Comparison of ENCODE assay signal across 1 cellular context in the genomic region with DNA sequence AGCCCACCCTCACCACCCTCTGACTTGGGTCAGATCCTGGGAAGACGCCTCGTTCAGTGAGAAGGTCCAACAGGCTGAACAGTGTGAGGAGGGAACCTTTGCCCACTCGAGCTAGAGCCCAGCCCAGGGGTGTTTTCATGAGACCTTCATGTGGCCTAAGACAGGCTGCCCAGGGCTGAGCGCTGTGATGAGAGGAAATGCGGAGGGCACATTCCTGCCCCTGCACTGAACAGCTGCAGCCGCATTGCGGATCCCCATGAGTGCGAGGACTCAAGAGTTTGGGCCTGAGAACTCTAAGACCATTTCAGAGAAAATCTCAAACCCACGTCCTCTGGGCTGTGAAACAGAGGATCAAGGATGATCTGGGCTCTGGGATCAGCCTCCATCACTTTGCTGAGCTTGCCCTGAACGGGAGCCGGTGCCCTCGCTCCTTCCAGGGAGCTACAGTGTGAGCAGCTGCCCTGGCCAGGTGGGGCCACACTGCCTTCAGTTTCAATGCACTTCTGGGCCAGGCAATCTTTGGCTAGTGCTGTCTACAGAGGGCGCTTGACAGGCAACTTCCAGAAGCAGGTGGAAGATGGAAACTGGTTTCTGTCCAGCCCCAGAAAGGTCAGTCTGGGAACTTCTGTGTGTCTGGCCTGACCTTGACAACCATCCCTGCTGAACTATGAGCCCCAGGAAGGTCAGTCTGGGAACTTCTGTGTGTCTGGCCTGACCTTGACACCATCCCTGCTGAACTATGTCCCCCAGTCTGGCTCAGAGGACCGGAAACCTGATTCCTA.
TF ChIP-seq lines count a peak whose summit lies in the region.

No MANE protein-coding gene starts in this region.

TF ChIP-seq in HepG2, 621 proteins besides CTCF, POLR2A, EP300 and RAD21 (continued from another document and continues in another):
- no peak; the same call in 1 of the 2 replicates for TF ChIP-seq DMAP1 (CRISPR knock-in tag; IDR thresholded peaks at IDR 0.05)
- TF ChIP-seq TCF7L2 (IDR thresholded peaks at IDR 0.05; ENCODE audit: low read depth, low read length), result no peak
- TF ChIP-seq, protein P1, sequence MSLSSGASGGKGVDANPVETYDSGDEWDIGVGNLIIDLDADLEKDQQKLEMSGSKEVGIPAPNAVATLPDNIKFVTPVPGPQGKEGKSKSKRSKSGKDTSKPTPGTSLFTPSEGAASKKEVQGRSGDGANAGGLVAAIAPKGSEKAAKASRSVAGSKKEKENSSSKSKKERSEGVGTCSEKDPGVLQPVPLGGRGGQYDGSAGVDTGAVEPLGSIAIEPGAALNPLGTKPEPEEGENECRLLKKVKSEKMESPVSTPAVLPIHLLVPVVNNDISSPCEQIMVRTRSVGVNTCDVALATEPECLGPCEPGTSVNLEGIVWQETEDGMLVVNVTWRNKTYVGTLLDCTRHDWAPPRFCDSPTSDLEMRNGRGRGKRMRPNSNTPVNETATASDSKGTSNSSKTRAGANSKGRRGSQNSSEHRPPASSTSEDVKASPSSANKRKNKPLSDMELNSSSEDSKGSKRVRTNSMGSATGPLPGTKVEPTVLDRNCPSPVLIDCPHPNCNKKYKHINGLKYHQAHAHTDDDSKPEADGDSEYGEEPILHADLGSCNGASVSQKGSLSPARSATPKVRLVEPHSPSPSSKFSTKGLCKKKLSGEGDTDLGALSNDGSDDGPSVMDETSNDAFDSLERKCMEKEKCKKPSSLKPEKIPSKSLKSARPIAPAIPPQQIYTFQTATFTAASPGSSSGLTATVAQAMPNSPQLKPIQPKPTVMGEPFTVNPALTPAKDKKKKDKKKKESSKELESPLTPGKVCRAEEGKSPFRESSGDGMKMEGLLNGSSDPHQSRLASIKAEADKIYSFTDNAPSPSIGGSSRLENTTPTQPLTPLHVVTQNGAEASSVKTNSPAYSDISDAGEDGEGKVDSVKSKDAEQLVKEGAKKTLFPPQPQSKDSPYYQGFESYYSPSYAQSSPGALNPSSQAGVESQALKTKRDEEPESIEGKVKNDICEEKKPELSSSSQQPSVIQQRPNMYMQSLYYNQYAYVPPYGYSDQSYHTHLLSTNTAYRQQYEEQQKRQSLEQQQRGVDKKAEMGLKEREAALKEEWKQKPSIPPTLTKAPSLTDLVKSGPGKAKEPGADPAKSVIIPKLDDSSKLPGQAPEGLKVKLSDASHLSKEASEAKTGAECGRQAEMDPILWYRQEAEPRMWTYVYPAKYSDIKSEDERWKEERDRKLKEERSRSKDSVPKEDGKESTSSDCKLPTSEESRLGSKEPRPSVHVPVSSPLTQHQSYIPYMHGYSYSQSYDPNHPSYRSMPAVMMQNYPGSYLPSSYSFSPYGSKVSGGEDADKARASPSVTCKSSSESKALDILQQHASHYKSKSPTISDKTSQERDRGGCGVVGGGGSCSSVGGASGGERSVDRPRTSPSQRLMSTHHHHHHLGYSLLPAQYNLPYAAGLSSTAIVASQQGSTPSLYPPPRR (CRISPR knock-in tag; IDR thresholded peaks at IDR 0.05; ENCODE audit: borderline replicate concordance), result peak; percentile 82; the same call in 1 of the 2 replicates
- no peak for TF ChIP-seq ZNF234 (CRISPR knock-in tag; conservative IDR thresholded peaks at IDR 0.05)
- TF ChIP-seq, protein P2, sequence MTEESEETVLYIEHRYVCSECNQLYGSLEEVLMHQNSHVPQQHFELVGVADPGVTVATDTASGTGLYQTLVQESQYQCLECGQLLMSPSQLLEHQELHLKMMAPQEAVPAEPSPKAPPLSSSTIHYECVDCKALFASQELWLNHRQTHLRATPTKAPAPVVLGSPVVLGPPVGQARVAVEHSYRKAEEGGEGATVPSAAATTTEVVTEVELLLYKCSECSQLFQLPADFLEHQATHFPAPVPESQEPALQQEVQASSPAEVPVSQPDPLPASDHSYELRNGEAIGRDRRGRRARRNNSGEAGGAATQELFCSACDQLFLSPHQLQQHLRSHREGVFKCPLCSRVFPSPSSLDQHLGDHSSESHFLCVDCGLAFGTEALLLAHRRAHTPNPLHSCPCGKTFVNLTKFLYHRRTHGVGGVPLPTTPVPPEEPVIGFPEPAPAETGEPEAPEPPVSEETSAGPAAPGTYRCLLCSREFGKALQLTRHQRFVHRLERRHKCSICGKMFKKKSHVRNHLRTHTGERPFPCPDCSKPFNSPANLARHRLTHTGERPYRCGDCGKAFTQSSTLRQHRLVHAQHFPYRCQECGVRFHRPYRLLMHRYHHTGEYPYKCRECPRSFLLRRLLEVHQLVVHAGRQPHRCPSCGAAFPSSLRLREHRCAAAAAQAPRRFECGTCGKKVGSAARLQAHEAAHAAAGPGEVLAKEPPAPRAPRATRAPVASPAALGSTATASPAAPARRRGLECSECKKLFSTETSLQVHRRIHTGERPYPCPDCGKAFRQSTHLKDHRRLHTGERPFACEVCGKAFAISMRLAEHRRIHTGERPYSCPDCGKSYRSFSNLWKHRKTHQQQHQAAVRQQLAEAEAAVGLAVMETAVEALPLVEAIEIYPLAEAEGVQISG (CRISPR knock-in tag; IDR thresholded peaks at IDR 0.05), result peak; percentile 52; the same call in 1 of the 2 replicates
- no peak for TF ChIP-seq ZFP36 (IDR thresholded peaks at IDR 0.05; ENCODE audit: borderline replicate concordance, low read depth, low read length, partially characterized antibody)
- peak; percentile 93 for TF ChIP-seq ZMYM4 (CRISPR knock-in tag; IDR thresholded peaks at IDR 0.05)
- TF ChIP-seq, protein P3, sequence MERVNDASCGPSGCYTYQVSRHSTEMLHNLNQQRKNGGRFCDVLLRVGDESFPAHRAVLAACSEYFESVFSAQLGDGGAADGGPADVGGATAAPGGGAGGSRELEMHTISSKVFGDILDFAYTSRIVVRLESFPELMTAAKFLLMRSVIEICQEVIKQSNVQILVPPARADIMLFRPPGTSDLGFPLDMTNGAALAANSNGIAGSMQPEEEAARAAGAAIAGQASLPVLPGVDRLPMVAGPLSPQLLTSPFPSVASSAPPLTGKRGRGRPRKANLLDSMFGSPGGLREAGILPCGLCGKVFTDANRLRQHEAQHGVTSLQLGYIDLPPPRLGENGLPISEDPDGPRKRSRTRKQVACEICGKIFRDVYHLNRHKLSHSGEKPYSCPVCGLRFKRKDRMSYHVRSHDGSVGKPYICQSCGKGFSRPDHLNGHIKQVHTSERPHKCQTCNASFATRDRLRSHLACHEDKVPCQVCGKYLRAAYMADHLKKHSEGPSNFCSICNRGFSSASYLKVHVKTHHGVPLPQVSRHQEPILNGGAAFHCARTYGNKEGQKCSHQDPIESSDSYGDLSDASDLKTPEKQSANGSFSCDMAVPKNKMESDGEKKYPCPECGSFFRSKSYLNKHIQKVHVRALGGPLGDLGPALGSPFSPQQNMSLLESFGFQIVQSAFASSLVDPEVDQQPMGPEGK (CRISPR knock-in tag; IDR thresholded peaks at IDR 0.05), result peak; percentile 13; the same call in 1 of the 2 replicates
- TF ChIP-seq, protein P4, sequence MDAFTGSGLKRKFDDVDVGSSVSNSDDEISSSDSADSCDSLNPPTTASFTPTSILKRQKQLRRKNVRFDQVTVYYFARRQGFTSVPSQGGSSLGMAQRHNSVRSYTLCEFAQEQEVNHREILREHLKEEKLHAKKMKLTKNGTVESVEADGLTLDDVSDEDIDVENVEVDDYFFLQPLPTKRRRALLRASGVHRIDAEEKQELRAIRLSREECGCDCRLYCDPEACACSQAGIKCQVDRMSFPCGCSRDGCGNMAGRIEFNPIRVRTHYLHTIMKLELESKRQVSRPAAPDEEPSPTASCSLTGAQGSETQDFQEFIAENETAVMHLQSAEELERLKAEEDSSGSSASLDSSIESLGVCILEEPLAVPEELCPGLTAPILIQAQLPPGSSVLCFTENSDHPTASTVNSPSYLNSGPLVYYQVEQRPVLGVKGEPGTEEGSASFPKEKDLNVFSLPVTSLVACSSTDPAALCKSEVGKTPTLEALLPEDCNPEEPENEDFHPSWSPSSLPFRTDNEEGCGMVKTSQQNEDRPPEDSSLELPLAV (CRISPR knock-in tag; conservative IDR thresholded peaks at IDR 0.05; ENCODE audit: low read depth), result no peak
- no peak for TF ChIP-seq ZNF615 (CRISPR knock-in tag; IDR thresholded peaks at IDR 0.05; ENCODE audit: borderline replicate concordance)
- peak; percentile 84; the same call in 1 of the 2 replicates for TF ChIP-seq ZNF556 (CRISPR knock-in tag; IDR thresholded peaks at IDR 0.05; ENCODE audit: borderline replicate concordance)
- 0 out of 2 replicates have a peak, but pooled peaks have one; percentile 49 for TF ChIP-seq RFXAP (CRISPR knock-in tag; IDR thresholded peaks at IDR 0.05; ENCODE audit: borderline replicate concordance)
- TF ChIP-seq HNRNPUL1 (IDR thresholded peaks at IDR 0.05; ENCODE audit: low read depth, low read length), result no peak
- peak; percentile 1; the same call in 1 of the 2 replicates for TF ChIP-seq SMC3 (IDR thresholded peaks at IDR 0.05; ENCODE audit: low read length)
- no peak for TF ChIP-seq GTF2F1 (IDR thresholded peaks at IDR 0.05; ENCODE audit: low read length)
- TF ChIP-seq SP140L (CRISPR knock-in tag; IDR thresholded peaks at IDR 0.05; ENCODE audit: borderline replicate concordance), result peak; percentile 48; the same call in 1 of the 2 replicates
- TF ChIP-seq ARNT2 (CRISPR knock-in tag; IDR thresholded peaks at IDR 0.05; ENCODE audit: low read depth), result peak; percentile 63; the same call in 1 of the 2 replicates
- TF ChIP-seq PHB2 (IDR thresholded peaks at IDR 0.05; ENCODE audit: partially characterized antibody), result no peak
- TF ChIP-seq, protein P5, sequence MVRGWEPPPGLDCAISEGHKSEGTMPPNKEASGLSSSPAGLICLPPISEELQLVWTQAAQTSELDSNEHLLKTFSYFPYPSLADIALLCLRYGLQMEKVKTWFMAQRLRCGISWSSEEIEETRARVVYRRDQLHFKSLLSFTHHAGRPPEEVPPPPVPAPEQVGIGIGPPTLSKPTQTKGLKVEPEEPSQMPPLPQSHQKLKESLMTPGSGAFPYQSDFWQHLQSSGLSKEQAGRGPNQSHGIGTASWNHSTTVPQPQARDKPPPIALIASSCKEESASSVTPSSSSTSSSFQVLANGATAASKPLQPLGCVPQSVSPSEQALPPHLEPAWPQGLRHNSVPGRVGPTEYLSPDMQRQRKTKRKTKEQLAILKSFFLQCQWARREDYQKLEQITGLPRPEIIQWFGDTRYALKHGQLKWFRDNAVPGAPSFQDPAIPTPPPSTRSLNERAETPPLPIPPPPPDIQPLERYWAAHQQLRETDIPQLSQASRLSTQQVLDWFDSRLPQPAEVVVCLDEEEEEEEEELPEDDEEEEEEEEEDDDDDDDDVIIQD (CRISPR knock-in tag; IDR thresholded peaks at IDR 0.05; ENCODE audit: low read depth), result peak; percentile 74; the same call in 1 of the 2 replicates
- no peak for TF ChIP-seq SOX13 (IDR thresholded peaks at IDR 0.05)
- TF ChIP-seq SOX13 (CRISPR knock-in tag; conservative IDR thresholded peaks at IDR 0.05 in 1 of 2, IDR thresholded peaks at IDR 0.05 in 1 of 2), result peak in 1 of 2 experiments; percentile 46; a peak in 1 of 4 replicates
- peak; percentile 45; the same call in 1 of the 2 replicates for TF ChIP-seq ZNF431 (CRISPR knock-in tag; IDR thresholded peaks at IDR 0.05; ENCODE audit: borderline replicate concordance, low read depth)
- 0 out of 2 replicates have a peak, but pooled peaks have one; percentile 20 for TF ChIP-seq TCF7 (IDR thresholded peaks at IDR 0.05; ENCODE audit: low read depth)
- no peak for TF ChIP-seq RORA (CRISPR knock-in tag; IDR thresholded peaks at IDR 0.05)
- TF ChIP-seq NR2F6 (IDR thresholded peaks at IDR 0.05), result peak; percentile 61
- peak; percentile 86 for TF ChIP-seq NR2F6 (CRISPR knock-in tag; IDR thresholded peaks at IDR 0.05)
- no peak for TF ChIP-seq ELF4 (CRISPR knock-in tag; IDR thresholded peaks at IDR 0.05; ENCODE audit: borderline replicate concordance)
- no peak for TF ChIP-seq SMAD3 (CRISPR knock-in tag; IDR thresholded peaks at IDR 0.05)
- 0 out of 2 replicates have a peak, but pooled peaks have one; percentile 19 for TF ChIP-seq YEATS4 (CRISPR knock-in tag; IDR thresholded peaks at IDR 0.05; ENCODE audit: borderline replicate concordance)
- peak; percentile 67; the same call in 1 of the 2 replicates for TF ChIP-seq FOXK1 (CRISPR knock-in tag; IDR thresholded peaks at IDR 0.05; ENCODE audit: borderline replicate concordance, low read depth)
- peak; percentile 40; the same call in 1 of the 2 replicates for TF ChIP-seq KDM5B (CRISPR knock-in tag; IDR thresholded peaks at IDR 0.05; ENCODE audit: borderline replicate concordance)
- TF ChIP-seq SAP130 (CRISPR knock-in tag; IDR thresholded peaks at IDR 0.05; ENCODE audit: low read depth), result peak; percentile 76
- no peak for TF ChIP-seq ZNF879 (CRISPR knock-in tag; IDR thresholded peaks at IDR 0.05)
- peak; percentile 82 for TF ChIP-seq HNF4G (IDR thresholded peaks at IDR 0.05; ENCODE audit: borderline replicate concordance, low read depth, low read length)
- TF ChIP-seq HNF4G (CRISPR knock-in tag; IDR thresholded peaks at IDR 0.05; ENCODE audit: borderline replicate concordance, low read depth), result peak; percentile 86; the same call in 1 of the 2 replicates
- TF ChIP-seq, protein P6, sequence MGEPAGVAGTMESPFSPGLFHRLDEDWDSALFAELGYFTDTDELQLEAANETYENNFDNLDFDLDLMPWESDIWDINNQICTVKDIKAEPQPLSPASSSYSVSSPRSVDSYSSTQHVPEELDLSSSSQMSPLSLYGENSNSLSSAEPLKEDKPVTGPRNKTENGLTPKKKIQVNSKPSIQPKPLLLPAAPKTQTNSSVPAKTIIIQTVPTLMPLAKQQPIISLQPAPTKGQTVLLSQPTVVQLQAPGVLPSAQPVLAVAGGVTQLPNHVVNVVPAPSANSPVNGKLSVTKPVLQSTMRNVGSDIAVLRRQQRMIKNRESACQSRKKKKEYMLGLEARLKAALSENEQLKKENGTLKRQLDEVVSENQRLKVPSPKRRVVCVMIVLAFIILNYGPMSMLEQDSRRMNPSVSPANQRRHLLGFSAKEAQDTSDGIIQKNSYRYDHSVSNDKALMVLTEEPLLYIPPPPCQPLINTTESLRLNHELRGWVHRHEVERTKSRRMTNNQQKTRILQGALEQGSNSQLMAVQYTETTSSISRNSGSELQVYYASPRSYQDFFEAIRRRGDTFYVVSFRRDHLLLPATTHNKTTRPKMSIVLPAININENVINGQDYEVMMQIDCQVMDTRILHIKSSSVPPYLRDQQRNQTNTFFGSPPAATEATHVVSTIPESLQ (CRISPR knock-in tag; conservative IDR thresholded peaks at IDR 0.05), result no peak
- TF ChIP-seq ZNF772 (CRISPR knock-in tag; IDR thresholded peaks at IDR 0.05), result peak; percentile 19; the same call in 1 of the 2 replicates
- peak; percentile 43; the same call in 1 of the 2 replicates for TF ChIP-seq CREM (IDR thresholded peaks at IDR 0.05)
- TF ChIP-seq CREM (CRISPR knock-in tag; IDR thresholded peaks at IDR 0.05), result no peak
- no peak for TF ChIP-seq CEBPG (CRISPR knock-in tag; IDR thresholded peaks at IDR 0.05)
- TF ChIP-seq ZNF282 (IDR thresholded peaks at IDR 0.05; ENCODE audit: partially characterized antibody), result no peak
- no peak for TF ChIP-seq ZNF773 (CRISPR knock-in tag; IDR thresholded peaks at IDR 0.05; ENCODE audit: borderline replicate concordance)
- peak; percentile 26; the same call in 1 of the 2 replicates for TF ChIP-seq PPARG (CRISPR knock-in tag; conservative IDR thresholded peaks at IDR 0.05)
- peak; percentile 77; the same call in 1 of the 2 replicates for TF ChIP-seq ZNF670 (CRISPR knock-in tag; IDR thresholded peaks at IDR 0.05; ENCODE audit: borderline replicate concordance)
- TF ChIP-seq SMARCC2 (IDR thresholded peaks at IDR 0.05), result no peak
